17 cellular contexts compared by ENCODE assay signal in the genomic region with DNA sequence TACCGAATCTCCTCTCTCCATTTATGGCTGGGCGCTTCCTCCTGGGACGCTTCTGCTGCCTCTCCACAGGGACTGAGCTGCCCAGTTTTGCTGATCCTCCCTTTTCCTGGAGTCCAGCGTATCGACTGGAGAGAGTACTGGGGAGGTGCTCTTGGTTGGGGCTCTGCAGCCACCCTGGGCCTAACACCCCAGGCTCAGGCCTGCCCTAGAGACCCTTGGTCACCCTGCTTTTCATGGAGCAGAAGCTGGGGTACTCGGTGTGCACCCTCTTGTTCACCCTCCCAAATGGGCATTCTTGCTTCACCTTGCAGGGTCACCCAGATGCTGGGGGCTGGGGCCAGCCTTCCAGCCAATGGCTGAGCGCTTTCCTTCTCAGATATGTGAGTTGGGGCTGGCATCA.
A peak's percentile ranks its signal among the peaks of the same experiment; 100 is the strongest.
DNase-seq lines count a peak whose midpoint lies in the region; ATAC-seq and TF ChIP-seq lines count a peak whose summit lies in the region.
"Had no signal": no experiment of that assay in that cellular context is flagged by ENCODE, and none has a peak within 500 bp of the region (broad histone marks: within the 10 kb centered on the region; RNA-seq: fewer than 3 reads in every experiment).

No MANE protein-coding gene starts in this region.

- WGBS in H9 (ENCODE audit: extremely low coverage, insufficient read length, low lambda C conversion rate) = no CpG with 5 or more reads among the region's 7 CpGs

- no peaks in the 10 kb centered on the region for H3K79me1 ChIP-seq in H9 (ENCODE audit: insufficient read depth, low read depth, low read length, poor library complexity, severe bottlenecking)

- H3K4me3 Mint-ChIP-seq in H9 = no peak overlapping the region
- H3K4me3 Mint-ChIP-seq in glutamatergic neuron (ENCODE audit: unreplicated experiment) = no peak overlapping the region
- no peak overlapping the region for H3K4me3 Mint-ChIP-seq in activated CD8-positive, alpha-beta T cell treated with anti-CD3 and anti-CD28 coated beads, Interleukin-2, amount 10 ng/mL, durations not matched to agents 7 days and 5 days
- H3K4me3 Mint-ChIP-seq: CD4-positive, CD25-positive, alpha-beta regulatory T cell; GM23338 had no signal

- H3K4me1 Mint-ChIP-seq in H9 (peaks cover 0 to 5% of the 10 kb centered on the region in 2 experiments; a peak in 1 of 4 replicates), glutamatergic neuron (ENCODE audit: low read depth, unreplicated experiment) (no peaks in the 10 kb centered on the region)
- peaks cover 14% of the 10 kb centered on the region for H3K4me1 Mint-ChIP-seq in activated CD8-positive, alpha-beta T cell treated with anti-CD3 and anti-CD28 coated beads, Interleukin-2, amount 10 ng/mL, durations not matched to agents 7 days and 5 days (ENCODE audit: low read depth)
- H3K4me1 Mint-ChIP-seq: CD4-positive, CD25-positive, alpha-beta regulatory T cell; GM23338 had no signal

- H3T11ph ChIP-seq in H9 (ENCODE audit: low read length) = no peak overlapping the region

- H2AFZ ChIP-seq in H9 (ENCODE audit: low read length) (no peak overlapping the region), osteoblast (ENCODE audit: low read length) (no peak overlapping the region)
- H2AFZ ChIP-seq: GM23338, PC-9 had no signal

- H3K27ac ChIP-seq in H9 (ENCODE audit: insufficient read length, low read depth, low read length) (no peak overlapping the region), osteoblast (ENCODE audit: low read depth, low read length) (no peak overlapping the region), vagina (no peak overlapping the region)
- H3K27ac ChIP-seq: PC-9 had no signal

- H3K9me3 ChIP-seq in H9 (ENCODE audit: control insufficient read depth, low read depth, low read length) = no peaks in the 10 kb centered on the region
- no peaks in the 10 kb centered on the region for H3K9me3 ChIP-seq in osteoblast (ENCODE audit: low read depth, low read length)
- no peaks in the 10 kb centered on the region for H3K9me3 ChIP-seq in vagina

- H3K9me3 Mint-ChIP-seq in H9 = no peaks in the 10 kb centered on the region
- no peaks in the 10 kb centered on the region for H3K9me3 Mint-ChIP-seq in glutamatergic neuron (ENCODE audit: unreplicated experiment)
- no peaks in the 10 kb centered on the region for H3K9me3 Mint-ChIP-seq in activated CD8-positive, alpha-beta T cell treated with anti-CD3 and anti-CD28 coated beads, Interleukin-2, amount 10 ng/mL, durations not matched to agents 7 days and 5 days (ENCODE audit: insufficient read depth)
- H3K9me3 Mint-ChIP-seq: CD4-positive, CD25-positive, alpha-beta regulatory T cell; GM23338 had no signal

- no peak overlapping the region for H4K91ac ChIP-seq in H9 (ENCODE audit: insufficient read length, low read depth, low read length)

- no peak overlapping the region for H4K5ac ChIP-seq in H9 (ENCODE audit: insufficient read length, low read depth, low read length)

- H3K36me3 ChIP-seq in osteoblast (ENCODE audit: insufficient read depth, low read length) = no peaks in the 10 kb centered on the region
- no peaks in the 10 kb centered on the region for H3K36me3 ChIP-seq in vagina

- no peaks in the 10 kb centered on the region; the same call in 1 of the 2 replicates for H3K27me3 Mint-ChIP-seq in H9 (ENCODE audit: low read depth)
- peaks cover 6% of the 10 kb centered on the region for H3K27me3 Mint-ChIP-seq in glutamatergic neuron (ENCODE audit: unreplicated experiment)
- no peaks in the 10 kb centered on the region for H3K27me3 Mint-ChIP-seq in activated CD8-positive, alpha-beta T cell treated with anti-CD3 and anti-CD28 coated beads, Interleukin-2, amount 10 ng/mL, durations not matched to agents 7 days and 5 days (ENCODE audit: low read depth)
- H3K27me3 Mint-ChIP-seq: CD4-positive, CD25-positive, alpha-beta regulatory T cell had no signal

- H2BK12ac ChIP-seq in H9 (ENCODE audit: insufficient read length, low read depth, low read length) = no peak overlapping the region

- H3K4me2 ChIP-seq in H9 (ENCODE audit: insufficient read depth, insufficient read length, low read length) (no peak overlapping the region), osteoblast (ENCODE audit: insufficient read depth, low read length) (no peak overlapping the region)
- H3K4me2 ChIP-seq: GM23338, PC-9 had no signal

- H4K20me1 ChIP-seq in H9 (ENCODE audit: control insufficient read depth, insufficient read depth, insufficient read length) (peaks cover 2% of the 10 kb centered on the region), osteoblast (ENCODE audit: insufficient read depth, low read length) (no peaks in the 10 kb centered on the region)

- POLR2A ChIA-PET in activated CD8-positive, alpha-beta T cell treated with anti-CD3 and anti-CD28 coated beads, Interleukin-2, amount 10 ng/mL, durations not matched to agents 7 days and 5 days (lab: Charles Lee) = no interaction called here

- no peak overlapping the region for H4K8ac ChIP-seq in H9 (replicated peaks; ENCODE audit: insufficient read length, low read depth, low read length)

- intact Hi-C loops in vagina (cut with DNase I) = no loop called here

- no peak overlapping the region for H3K56ac ChIP-seq in H9 (ENCODE audit: insufficient read length, low read depth, low read length)

- no peak overlapping the region for H3K27ac Mint-ChIP-seq in H9
- H3K27ac Mint-ChIP-seq in glutamatergic neuron (ENCODE audit: unreplicated experiment) = no peak overlapping the region
- no peak overlapping the region for H3K27ac Mint-ChIP-seq in activated CD8-positive, alpha-beta T cell treated with anti-CD3 and anti-CD28 coated beads, Interleukin-2, amount 10 ng/mL, durations not matched to agents 7 days and 5 days
- H3K27ac Mint-ChIP-seq: CD4-positive, CD25-positive, alpha-beta regulatory T cell; GM23338 had no signal

- H2BK120ac ChIP-seq in H9 (ENCODE audit: low read depth, low read length, poor library complexity, severe bottlenecking) = no peak overlapping the region

- H3K79me2 ChIP-seq in H9 (ENCODE audit: insufficient read depth, low read length) (no peaks in the 10 kb centered on the region), osteoblast (ENCODE audit: insufficient read depth, low read length) (no peaks in the 10 kb centered on the region)

- H3K4ac ChIP-seq in H9 (ENCODE audit: low read depth, low read length) = no peak overlapping the region

- H3K36me3 Mint-ChIP-seq in H9 (ENCODE audit: insufficient read depth in 1 of 3, low read depth in 3 of 3) (no peaks in the 10 kb centered on the region; a peak in 1 of 7 replicates), glutamatergic neuron (ENCODE audit: unreplicated experiment) (peaks cover 5% of the 10 kb centered on the region)
- no peaks in the 10 kb centered on the region for H3K36me3 Mint-ChIP-seq in activated CD8-positive, alpha-beta T cell treated with anti-CD3 and anti-CD28 coated beads, Interleukin-2, amount 10 ng/mL, durations not matched to agents 7 days and 5 days (ENCODE audit: low read depth)
- H3K36me3 Mint-ChIP-seq: CD4-positive, CD25-positive, alpha-beta regulatory T cell had no signal

- ATAC-seq in activated CD8-positive, alpha-beta T cell treated with anti-CD3 and anti-CD28 coated beads, Interleukin-2, amount 10 ng/mL, durations not matched to agents 7 days and 5 days = no peak
- ATAC-seq: GM23338 had no signal

- no peak for TF ChIP-seq CTCF in H9 (conservative IDR thresholded peaks at IDR 0.05)
- no peak for TF ChIP-seq CTCF in glutamatergic neuron (IDR thresholded peaks at IDR 0.05; ENCODE audit: partially characterized antibody, unreplicated experiment)
- TF ChIP-seq CTCF in osteoblast (IDR thresholded peaks at IDR 0.05; ENCODE audit: extremely low read depth, low read depth, low read length) = no peak
- no peak for TF ChIP-seq CTCF in vagina (IDR thresholded peaks at IDR 0.05)

- H3K4me1 ChIP-seq in H9 (ENCODE audit: insufficient read depth, low read length) = no peaks in the 10 kb centered on the region
- no peaks in the 10 kb centered on the region for H3K4me1 ChIP-seq in osteoblast (ENCODE audit: insufficient read depth, low read length)
- H3K4me1 ChIP-seq in vagina = no peaks in the 10 kb centered on the region

- H3K4me3 ChIP-seq in osteoblast (ENCODE audit: insufficient read depth, low read length) = no peak overlapping the region
- H3K4me3 ChIP-seq in vagina = no peak overlapping the region
- H3K4me3 ChIP-seq: GM23338, PC-9 had no signal

- H2BK5ac ChIP-seq in H9 (ENCODE audit: insufficient read length, low read length) = no peak overlapping the region

- no peak overlapping the region for H3K23ac ChIP-seq in H9 (ENCODE audit: insufficient read length, low read depth, low read length)

- H3K14ac ChIP-seq in H9 (ENCODE audit: insufficient read depth, low read length) = no peak overlapping the region

- H2BK15ac ChIP-seq in H9 (ENCODE audit: low read depth, low read length) = no peak overlapping the region

- H3K9ac ChIP-seq in H9 (ENCODE audit: extremely low read depth, insufficient read length, low read length) = no peak overlapping the region

- no peak for TF ChIP-seq POLR2A in vagina (IDR thresholded peaks at IDR 0.05)

- CTCF ChIA-PET in activated CD8-positive, alpha-beta T cell treated with anti-CD3 and anti-CD28 coated beads, Interleukin-2, amount 10 ng/mL, durations not matched to agents 7 days and 5 days (lab: Charles Lee) = no interaction called here

- H3K27me3 ChIP-seq in H9 (ENCODE audit: insufficient read depth, low read length) = no peaks in the 10 kb centered on the region
- no peaks in the 10 kb centered on the region for H3K27me3 ChIP-seq in osteoblast (ENCODE audit: insufficient read depth, low read length)
- H3K27me3 ChIP-seq in vagina = no peaks in the 10 kb centered on the region

- no peaks in the 10 kb centered on the region for H3K23me2 ChIP-seq in H9 (ENCODE audit: insufficient read length, low read depth, low read length, poor library complexity, severe bottlenecking)

- no peak overlapping the region for H2AK5ac ChIP-seq in H9 (ENCODE audit: insufficient read length, low read length)

- no peak overlapping the region for H3K18ac ChIP-seq in H9 (ENCODE audit: insufficient read length, low read depth, low read length)

- no peak overlapping the region for H2BK20ac ChIP-seq in H9 (ENCODE audit: low read depth, low read length, poor library complexity, severe bottlenecking)

- DNase-seq in D341Med (ENCODE audit: low spot score) (peak; percentile 9), H9 (peak; percentile 17), glutamatergic neuron (peak; percentile 12), osteoblast (ENCODE audit: insufficient read length, low spot score, missing footprints) (peak; percentile 32), vagina (ENCODE audit: extremely low spot score in 2 of 2) (no peak), NCI-H748 treated with DMSO at 0.1 percent for 48 hours (lab: John Stamatoyannopoulos, UW) (no peak)
- no peak for DNase-seq in activated CD8-positive, alpha-beta T cell treated with anti-CD3 and anti-CD28 coated beads, Interleukin-2, amount 10 ng/mL, durations not matched to agents 7 days and 5 days
- DNase-seq in stimulated activated CD4-positive, alpha-beta T cell treated with anti-CD3 and anti-CD28 coated beads, Interleukin-4, amount 100 ng/mL, for 4 hours = no peak
- DNase-seq: AML-193; CD4-positive, CD25-positive, alpha-beta regulatory T cell; COR-L47; KBM-7; NCI-H187; NCI-H2227 treated with DMSO at 0.1 percent for 48 hours; NCI-H524; PC-9 had no signal

Comparison
In these comparisons a context has a peak if more than half of its experiments do, and no peak if none do; other contexts are left out.
1. DNase-seq: peak in D341Med (single experiment), H9 (single experiment), glutamatergic neuron (single experiment) and osteoblast (single experiment); none in vagina (0 of 2), activated CD8-positive, alpha-beta T cell treated with anti-CD3 and anti-CD28 coated beads, Interleukin-2, amount 10 ng/mL, durations not matched to agents 7 days and 5 days (single experiment), stimulated activated CD4-positive, alpha-beta T cell treated with anti-CD3 and anti-CD28 coated beads, Interleukin-4, amount 100 ng/mL, for 4 hours (0 of 2) and NCI-H748 treated with DMSO at 0.1 percent for 48 hours (single experiment).